9 cellular contexts compared by ENCODE assay signal in the genomic region with DNA sequence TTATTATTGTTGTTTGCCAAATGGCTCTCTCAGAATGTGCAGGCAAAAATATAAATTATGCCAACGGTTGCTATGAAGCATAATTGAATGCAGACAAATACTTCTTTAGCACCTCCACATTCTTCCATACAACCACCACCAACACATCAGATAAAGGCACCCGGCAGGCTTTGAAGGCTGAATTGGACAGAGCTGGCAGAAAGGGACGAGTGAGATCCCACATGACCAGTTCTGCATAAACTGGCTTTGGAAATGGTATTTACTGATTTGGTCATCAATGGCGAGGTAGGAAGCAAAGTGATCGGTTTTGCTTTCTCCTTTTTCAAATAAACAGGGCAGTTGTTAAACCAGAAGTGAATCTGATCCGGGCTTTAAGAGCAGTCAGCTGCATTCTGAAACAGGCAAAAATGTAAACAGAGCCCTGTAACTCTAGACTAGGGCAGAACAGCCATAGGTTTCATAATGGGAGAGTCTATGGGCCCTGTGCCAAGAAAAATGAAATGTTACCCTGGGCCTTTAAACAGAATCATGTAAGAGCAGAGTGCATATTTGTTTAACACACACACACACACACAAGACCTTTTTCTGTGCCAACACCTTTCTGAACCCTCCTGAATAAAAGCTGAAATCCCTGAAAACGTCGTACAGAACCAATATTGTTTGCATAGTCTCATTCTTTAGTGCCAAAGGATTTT.
A peak's percentile ranks its signal among the peaks of the same experiment; 100 is the strongest.
DNase-seq lines count a peak whose midpoint lies in the region; ATAC-seq and TF ChIP-seq lines count a peak whose summit lies in the region.
"Had no signal": no experiment of that assay in that cellular context is flagged by ENCODE, and none has a peak within 500 bp of the region (broad histone marks: within the 10 kb centered on the region; RNA-seq: fewer than 3 reads in every experiment).

No MANE protein-coding gene starts in this region.

- no peaks in the 10 kb centered on the region for H3K27me3 ChIP-seq in prostate gland (replicated peaks; ENCODE audit: insufficient read depth)

- DNase-seq in HEK293T (ENCODE audit: extremely low spot score) (peak; percentile 65), NCI-H526 (lab: John Stamatoyannopoulos, UW) (peak; percentile 96), prostate gland (ENCODE audit: low spot score) (peak; percentile 85), T-helper 17 cell (no peak)
- no peak for DNase-seq in activated CD4-positive, CD25-positive, alpha-beta regulatory T cell treated with anti-CD3 and anti-CD28 coated beads, Interleukin-2, amount 50 U/mL, for 72 hours
- no peak for DNase-seq in stimulated activated naive CD4-positive, alpha-beta T cell (lab: John Stamatoyannopoulos, UW)
- DNase-seq: activated CD4-positive, alpha-beta T cell treated with anti-CD3 and anti-CD28 coated beads, Interleukin-2, amount 10 ng/mL, durations not matched to agents 24 days and 14 days had no signal

- intact Hi-C loops in prostate gland (cut with DNase I), result loop anchor here (10.0 kb wide), 1 partner anchor 96 kb away; a partner anchor contains a TSS

- H3K27me3 Mint-ChIP-seq in T-helper 17 cell, result peaks cover 44% of the 10 kb centered on the region
- H3K27me3 Mint-ChIP-seq: activated CD4-positive, alpha-beta T cell treated with anti-CD3 and anti-CD28 coated beads, Interleukin-2, amount 10 ng/mL, durations not matched to agents 24 days and 14 days had no signal

- no peak for TF ChIP-seq CTCF in prostate gland (IDR thresholded peaks at IDR 0.05)

- no peaks in the 10 kb centered on the region for H3K4me1 Mint-ChIP-seq in T-helper 17 cell
- H3K4me1 Mint-ChIP-seq: activated CD4-positive, alpha-beta T cell treated with anti-CD3 and anti-CD28 coated beads, Interleukin-2, amount 10 ng/mL, durations not matched to agents 24 days and 14 days had no signal

- ATAC-seq in esophagus mucosa (peak; percentile 51), T-helper 17 cell (no peak), GM18873 (IDR thresholded peaks at IDR 0.05; ENCODE audit: low FRiP score, unreplicated experiment) (no peak)

- H3K27ac ChIP-seq in prostate gland, result peak overlapping the region; percentile 70 to 83

- TF ChIP-seq POLR2A in prostate gland (IDR thresholded peaks at IDR 0.05), result no peak

- H3K36me3 Mint-ChIP-seq in T-helper 17 cell (ENCODE audit: low read depth), result no peaks in the 10 kb centered on the region

- H3K9me3 ChIP-seq in prostate gland, result no peaks in the 10 kb centered on the region
- no peaks in the 10 kb centered on the region for H3K9me3 ChIP-seq in T-helper 17 cell (ENCODE audit: control insufficient read depth, low read length, poor library complexity, severe bottlenecking)

- POLR2A ChIA-PET in HEK293T (lab: Yijun Ruan, JAX), result no interaction called here

- H3K4me3 ChIP-seq in prostate gland, result peak overlapping the region; percentile 11 to 23

- no peaks in the 10 kb centered on the region for H3K36me3 ChIP-seq in prostate gland

- H3K4me3 Mint-ChIP-seq in T-helper 17 cell, result no peak overlapping the region
- H3K4me3 Mint-ChIP-seq: activated CD4-positive, alpha-beta T cell treated with anti-CD3 and anti-CD28 coated beads, Interleukin-2, amount 10 ng/mL, durations not matched to agents 24 days and 14 days had no signal

- no peak overlapping the region for H3K27ac Mint-ChIP-seq in T-helper 17 cell
- H3K27ac Mint-ChIP-seq: activated CD4-positive, alpha-beta T cell treated with anti-CD3 and anti-CD28 coated beads, Interleukin-2, amount 10 ng/mL, durations not matched to agents 24 days and 14 days had no signal

- CTCF ChIA-PET in HEK293T (lab: Yijun Ruan, JAX), result interaction anchor here (0.6 to 0.7 kb wide), 2 partner anchors 143 to 190 kb away, joined by 3 read pairs; no protein-coding TSS in a partner anchor

- H3K4me1 ChIP-seq in prostate gland (replicated peaks), result peaks cover 13% of the 10 kb centered on the region

- WGBS in prostate gland, result 12% methylated on average over 8 of the region's 8 CpGs

TF ChIP-seq in HEK293T, 16 proteins besides CTCF, POLR2A, EP300 and RAD21:
- TF ChIP-seq CTBP1 (IDR thresholded peaks at IDR 0.05; ENCODE audit: borderline replicate concordance) (no peak), ZNF384 (IDR thresholded peaks at IDR 0.05) (0 out of 2 replicates have a peak, but pooled peaks have one; percentile 15), TARDBP (IDR thresholded peaks at IDR 0.05) (no peak), FOXK2 (IDR thresholded peaks at IDR 0.05) (peak; percentile 85; the same call in 1 of the 2 replicates), LEF1 (IDR thresholded peaks at IDR 0.05; ENCODE audit: borderline replicate concordance) (no peak), L3MBTL2 (conservative IDR thresholded peaks at IDR 0.05) (no peak), FOXA1 (IDR thresholded peaks at IDR 0.05) (peak; percentile 66; the same call in 1 of the 2 replicates), BHLHE40 (IDR thresholded peaks at IDR 0.05; ENCODE audit: borderline replicate concordance) (no peak)
- TF ChIP-seq, protein P1, sequence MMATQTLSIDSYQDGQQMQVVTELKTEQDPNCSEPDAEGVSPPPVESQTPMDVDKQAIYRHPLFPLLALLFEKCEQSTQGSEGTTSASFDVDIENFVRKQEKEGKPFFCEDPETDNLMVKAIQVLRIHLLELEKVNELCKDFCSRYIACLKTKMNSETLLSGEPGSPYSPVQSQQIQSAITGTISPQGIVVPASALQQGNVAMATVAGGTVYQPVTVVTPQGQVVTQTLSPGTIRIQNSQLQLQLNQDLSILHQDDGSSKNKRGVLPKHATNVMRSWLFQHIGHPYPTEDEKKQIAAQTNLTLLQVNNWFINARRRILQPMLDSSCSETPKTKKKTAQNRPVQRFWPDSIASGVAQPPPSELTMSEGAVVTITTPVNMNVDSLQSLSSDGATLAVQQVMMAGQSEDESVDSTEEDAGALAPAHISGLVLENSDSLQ (IDR thresholded peaks at IDR 0.05), result no peak

Comparison
In these comparisons a context has a peak if more than half of its experiments do, and no peak if none do; other contexts are left out.
1. DNase-seq: peak in HEK293T (single experiment), NCI-H526 (2 of 2) and prostate gland (single experiment); none in T-helper 17 cell (0 of 3), activated CD4-positive, CD25-positive, alpha-beta regulatory T cell treated with anti-CD3 and anti-CD28 coated beads, Interleukin-2, amount 50 U/mL, for 72 hours (single experiment) and stimulated activated naive CD4-positive, alpha-beta T cell (0 of 6).